In genomic region chr15:93859176-93859575, GRCh38 we compare ENCODE assay signal across 32 cellular contexts.
"Had no signal": no experiment of that assay in that cellular context is flagged by ENCODE, and none has a peak within 500 bp of the region (broad histone marks: within the 10 kb centered on the region; RNA-seq: fewer than 3 reads in every experiment).

No MANE protein-coding gene starts in this region.

- H3K27me3 ChIP-seq: body of pancreas, esophagus squamous epithelium, gastroesophageal sphincter, heart right ventricle, hepatocyte had no signal

- H3K4me3 Mint-ChIP-seq: activated B cell treated with CpG ODN at 0.5 μM for 24 hours; activated CD4-positive, alpha-beta memory T cell treated with anti-CD3 and anti-CD28 coated beads, Interleukin-2, amount 10 ng/mL, durations not matched to agents 7 days and 5 days; activated CD4-positive, alpha-beta T cell treated with anti-CD3 and anti-CD28 coated beads, Interleukin-2, amount 10 ng/mL, durations not matched to agents 7 days and 5 days; activated naive CD4-positive, alpha-beta T cell treated with anti-CD3 and anti-CD28 coated beads, Interleukin-2, amount 10 ng/mL, durations not matched to agents 7 days and 5 days; activated naive CD8-positive, alpha-beta T cell treated with anti-CD3 and anti-CD28 coated beads, Interleukin-2, amount 10 ng/mL, durations not matched to agents 7 days and 5 days; activated T-cell treated with anti-CD3 and anti-CD28 coated beads, Interleukin-2, amount 50 U/mL, for 24 hours; activated T-cell treated with anti-CD3 and anti-CD28 coated beads, Interleukin-2, amount 50 U/mL, for 72 hours; effector memory CD8-positive, alpha-beta T cell; T-helper 1 cell treated with Interleukin-12 subunit alpha and Interleukin-12 subunit beta and Interleukin-4 antibody, amounts not matched to agents 30 μg/mL and 1 μg/mL, for 36 hours; T-helper 2 cell treated with Interferon-gamma antibody and Interleukin-4, amounts not matched to agents 5 μg/mL and 100 μg/mL, for 36 hours had no signal

- DNase-seq: activated B cell treated with CpG ODN at 0.5 μM for 24 hours; activated CD4-positive, alpha-beta memory T cell treated with anti-CD3 and anti-CD28 coated beads, Interleukin-2, amount 10 ng/mL, durations not matched to agents 7 days and 5 days; activated CD4-positive, alpha-beta T cell treated with anti-CD3 and anti-CD28 coated beads, Interleukin-2, amount 10 ng/mL, durations not matched to agents 7 days and 5 days; activated CD4-positive, alpha-beta T cell treated with anti-CD3 and anti-CD28 coated beads, Interleukin-2, amount 50 U/mL, for 4 hours; activated CD8-positive, alpha-beta memory T cell treated with anti-CD3 and anti-CD28 coated beads, Interleukin-2, amount 50 U/mL, for 48 hours; activated gamma-delta T cell; activated naive CD4-positive, alpha-beta T cell; activated naive CD4-positive, alpha-beta T cell treated with anti-CD3 and anti-CD28 coated beads, Interleukin-2, amount 10 ng/mL, durations not matched to agents 7 days and 5 days; activated naive CD8-positive, alpha-beta T cell treated with anti-CD3 and anti-CD28 coated beads, Interleukin-2, amount 10 ng/mL, durations not matched to agents 7 days and 5 days; activated T-cell treated with anti-CD3 and anti-CD28 coated beads for 4 hours; activated T-cell treated with anti-CD3 and anti-CD28 coated beads, Interleukin-2, amount 50 U/mL, for 24 hours; activated T-cell treated with anti-CD3 and anti-CD28 coated beads, Interleukin-2, amount 50 U/mL, for 72 hours; amniotic stem cell; anterior cingulate cortex; body of pancreas; caudate nucleus; cortex of kidney; dermis blood vessel endothelial cell; effector CD4-positive, alpha-beta T cell; effector memory CD8-positive, alpha-beta T cell; esophagus squamous epithelium; foreskin melanocyte; heart right ventricle; T1000; WERI-Rb-1 had no signal

- H3K9me3 Mint-ChIP-seq: activated B cell treated with CpG ODN at 0.5 μM for 24 hours; activated CD4-positive, alpha-beta memory T cell treated with anti-CD3 and anti-CD28 coated beads, Interleukin-2, amount 10 ng/mL, durations not matched to agents 7 days and 5 days; activated CD4-positive, alpha-beta T cell treated with anti-CD3 and anti-CD28 coated beads, Interleukin-2, amount 10 ng/mL, durations not matched to agents 7 days and 5 days; activated naive CD4-positive, alpha-beta T cell treated with anti-CD3 and anti-CD28 coated beads, Interleukin-2, amount 10 ng/mL, durations not matched to agents 7 days and 5 days; activated naive CD4-positive, alpha-beta T cell treated with anti-CD3 and anti-CD28 coated beads, Interleukin-2, amount 50 U/mL, for 72 hours; activated naive CD8-positive, alpha-beta T cell treated with anti-CD3 and anti-CD28 coated beads, Interleukin-2, amount 10 ng/mL, durations not matched to agents 7 days and 5 days; activated T-cell treated with anti-CD3 and anti-CD28 coated beads, Interleukin-2, amount 50 U/mL, for 24 hours; activated T-cell treated with anti-CD3 and anti-CD28 coated beads, Interleukin-2, amount 50 U/mL, for 72 hours; effector memory CD8-positive, alpha-beta T cell; T-helper 1 cell treated with Interleukin-12 subunit alpha and Interleukin-12 subunit beta and Interleukin-4 antibody, amounts not matched to agents 30 μg/mL and 1 μg/mL, for 36 hours; T-helper 2 cell treated with Interferon-gamma antibody and Interleukin-4, amounts not matched to agents 5 μg/mL and 100 μg/mL, for 36 hours had no signal

- H3K4me1 ChIP-seq: body of pancreas, gastroesophageal sphincter had no signal

- H3K27ac Mint-ChIP-seq: activated B cell treated with CpG ODN at 0.5 μM for 24 hours; activated CD4-positive, alpha-beta memory T cell treated with anti-CD3 and anti-CD28 coated beads, Interleukin-2, amount 10 ng/mL, durations not matched to agents 7 days and 5 days; activated CD4-positive, alpha-beta T cell treated with anti-CD3 and anti-CD28 coated beads, Interleukin-2, amount 10 ng/mL, durations not matched to agents 7 days and 5 days; activated naive CD4-positive, alpha-beta T cell treated with anti-CD3 and anti-CD28 coated beads, Interleukin-2, amount 10 ng/mL, durations not matched to agents 7 days and 5 days; activated naive CD4-positive, alpha-beta T cell treated with anti-CD3 and anti-CD28 coated beads, Interleukin-2, amount 50 U/mL, for 72 hours; activated naive CD8-positive, alpha-beta T cell treated with anti-CD3 and anti-CD28 coated beads, Interleukin-2, amount 10 ng/mL, durations not matched to agents 7 days and 5 days; activated T-cell treated with anti-CD3 and anti-CD28 coated beads, Interleukin-2, amount 50 U/mL, for 24 hours; activated T-cell treated with anti-CD3 and anti-CD28 coated beads, Interleukin-2, amount 50 U/mL, for 72 hours; effector memory CD8-positive, alpha-beta T cell; T-helper 1 cell treated with Interleukin-12 subunit alpha and Interleukin-12 subunit beta and Interleukin-4 antibody, amounts not matched to agents 30 μg/mL and 1 μg/mL, for 36 hours; T-helper 2 cell treated with Interferon-gamma antibody and Interleukin-4, amounts not matched to agents 5 μg/mL and 100 μg/mL, for 36 hours had no signal

- ATAC-seq: activated CD4-positive, CD25-positive, alpha-beta regulatory T cell treated with anti-CD3 and anti-CD28 coated beads, Interleukin-2, amount 50 U/mL, for 24 hours; activated naive CD4-positive, alpha-beta T cell treated with anti-CD3 and anti-CD28 coated beads, Interleukin-2, amount 50 U/mL, for 72 hours; activated T-cell treated with anti-CD3 and anti-CD28 coated beads, Interleukin-2, amount 50 U/mL, for 72 hours; body of pancreas; effector memory CD8-positive, alpha-beta T cell; gastroesophageal sphincter; heart right ventricle had no signal

- H3K4me1 Mint-ChIP-seq: activated B cell treated with CpG ODN at 0.5 μM for 24 hours had no signal

- H3K36me3 Mint-ChIP-seq: activated naive CD4-positive, alpha-beta T cell treated with anti-CD3 and anti-CD28 coated beads, Interleukin-2, amount 10 ng/mL, durations not matched to agents 7 days and 5 days; activated naive CD4-positive, alpha-beta T cell treated with anti-CD3 and anti-CD28 coated beads, Interleukin-2, amount 50 U/mL, for 72 hours; activated naive CD8-positive, alpha-beta T cell treated with anti-CD3 and anti-CD28 coated beads, Interleukin-2, amount 10 ng/mL, durations not matched to agents 7 days and 5 days had no signal

- H2AFZ ChIP-seq: hepatocyte had no signal

- H3K4me3 ChIP-seq: body of pancreas, esophagus squamous epithelium, gastroesophageal sphincter, heart right ventricle, hepatocyte had no signal

- H3K27me3 Mint-ChIP-seq: activated B cell treated with CpG ODN at 0.5 μM for 24 hours; activated naive CD4-positive, alpha-beta T cell treated with anti-CD3 and anti-CD28 coated beads, Interleukin-2, amount 10 ng/mL, durations not matched to agents 7 days and 5 days had no signal

- H3K4me2 ChIP-seq: hepatocyte had no signal

- H3K27ac ChIP-seq: body of pancreas, epithelial cell of prostate, esophagus squamous epithelium, gastroesophageal sphincter, heart right ventricle, hepatocyte, WERI-Rb-1 had no signal

- H3K79me2 ChIP-seq: hepatocyte had no signal

- H3K9me3 ChIP-seq: body of pancreas, esophagus squamous epithelium, gastroesophageal sphincter, heart right ventricle had no signal

- H3K36me3 ChIP-seq: esophagus squamous epithelium, gastroesophageal sphincter, heart right ventricle, WERI-Rb-1 had no signal
